Comparison of ENCODE assay signal across 19 cellular contexts in the genomic region with DNA sequence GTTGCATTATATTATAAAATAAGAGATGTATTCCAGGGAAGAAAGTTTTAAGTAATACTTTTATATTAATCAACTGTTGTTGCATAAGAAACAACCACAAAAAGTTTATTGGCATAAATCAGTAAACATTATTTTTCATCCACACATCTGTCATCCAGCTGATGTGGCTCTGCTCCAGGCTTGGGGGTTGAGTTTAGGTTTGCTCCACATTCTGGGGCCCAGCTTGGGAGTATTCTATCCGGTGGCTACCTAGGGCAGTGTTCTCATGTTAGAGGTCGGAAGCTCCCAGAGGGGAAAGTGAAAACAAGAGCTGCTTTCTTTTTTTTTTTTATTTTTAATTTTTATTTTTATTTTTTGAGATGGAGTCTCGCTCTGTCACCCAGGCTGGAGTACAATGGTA.
"Had no signal": no experiment of that assay in that cellular context is flagged by ENCODE, and none has a peak within 500 bp of the region (broad histone marks: within the 10 kb centered on the region; RNA-seq: fewer than 3 reads in every experiment).

No MANE protein-coding gene starts in this region.

- H3K27me3 ChIP-seq: esophagus squamous epithelium, neutrophil, right lobe of liver, spleen, testis, transverse colon had no signal

- H3K4me1 ChIP-seq: psoas muscle, spleen, testis, transverse colon had no signal

- H3K9me3 Mint-ChIP-seq: stimulated activated memory B cell treated with anti-CD40 and anti-IgM and Interleukin-4, amounts not matched to agents 10 μg/mL and 1 μg/mL and 100 μg/mL, for 72 hours had no signal

- H3K27me3 Mint-ChIP-seq: dendritic cell treated with granulocyte-macrophage colony-stimulating factor and Interleukin-4, amounts not matched to agents 40 ng/mL and 50 ng/mL, for 4 days; effector memory CD8-positive, alpha-beta T cell; naive thymus-derived CD4-positive, alpha-beta T cell; stimulated activated memory B cell treated with anti-CD40 and anti-IgM and Interleukin-4, amounts not matched to agents 10 μg/mL and 1 μg/mL and 100 μg/mL, for 72 hours; stimulated activated naive CD8-positive, alpha-beta T cell treated with anti-CD3 and anti-CD28 coated beads, Interleukin-15, amount 100 ng/mL, for 72 hours had no signal

- H3K4me1 Mint-ChIP-seq: naive thymus-derived CD4-positive, alpha-beta T cell; stimulated activated memory B cell treated with anti-CD40 and anti-IgM and Interleukin-4, amounts not matched to agents 10 μg/mL and 1 μg/mL and 100 μg/mL, for 72 hours; stimulated activated naive CD8-positive, alpha-beta T cell treated with anti-CD3 and anti-CD28 coated beads, Interleukin-15, amount 100 ng/mL, for 72 hours had no signal

- DNase-seq: effector memory CD8-positive, alpha-beta T cell; esophagus squamous epithelium; kidney; left colon; mesendoderm; naive thymus-derived CD4-positive, alpha-beta T cell; retina; right lobe of liver; spleen; stimulated activated CD4-positive, alpha-beta T cell treated with anti-CD3 and anti-CD28 coated beads, Interleukin-15, amount 100 ng/mL, for 24 hours; stimulated activated CD4-positive, alpha-beta T cell treated with anti-CD3 and anti-CD28 coated beads, Interleukin-1b, Interleukin-23, amount 100 ng/mL, for 48 hours; stimulated activated CD4-positive, alpha-beta T cell treated with anti-CD3 and anti-CD28 coated beads, Interleukin-4, amount 100 ng/mL, for 24 hours; stimulated activated naive CD8-positive, alpha-beta T cell treated with anti-CD3 and anti-CD28 coated beads, Interleukin-15, amount 100 ng/mL, for 72 hours; testis; transverse colon had no signal

- H3K27ac Mint-ChIP-seq: dendritic cell treated with granulocyte-macrophage colony-stimulating factor and Interleukin-4, amounts not matched to agents 40 ng/mL and 50 ng/mL, for 4 days; effector memory CD8-positive, alpha-beta T cell; naive thymus-derived CD4-positive, alpha-beta T cell; stimulated activated memory B cell treated with anti-CD40 and anti-IgM and Interleukin-4, amounts not matched to agents 10 μg/mL and 1 μg/mL and 100 μg/mL, for 72 hours; stimulated activated naive CD8-positive, alpha-beta T cell treated with anti-CD3 and anti-CD28 coated beads, Interleukin-15, amount 100 ng/mL, for 72 hours had no signal

- H3K9me3 ChIP-seq: esophagus squamous epithelium, neutrophil, psoas muscle, right lobe of liver, testis, transverse colon had no signal

- H3K4me3 Mint-ChIP-seq: dendritic cell treated with granulocyte-macrophage colony-stimulating factor and Interleukin-4, amounts not matched to agents 40 ng/mL and 50 ng/mL, for 4 days; effector memory CD8-positive, alpha-beta T cell; naive thymus-derived CD4-positive, alpha-beta T cell; stimulated activated memory B cell treated with anti-CD40 and anti-IgM and Interleukin-4, amounts not matched to agents 10 μg/mL and 1 μg/mL and 100 μg/mL, for 72 hours; stimulated activated naive CD8-positive, alpha-beta T cell treated with anti-CD3 and anti-CD28 coated beads, Interleukin-15, amount 100 ng/mL, for 72 hours had no signal

- H3K36me3 Mint-ChIP-seq: naive thymus-derived CD4-positive, alpha-beta T cell; stimulated activated memory B cell treated with anti-CD40 and anti-IgM and Interleukin-4, amounts not matched to agents 10 μg/mL and 1 μg/mL and 100 μg/mL, for 72 hours had no signal

- H3K36me3 ChIP-seq: esophagus squamous epithelium, neutrophil, right lobe of liver, spleen, transverse colon had no signal

- ATAC-seq: effector memory CD8-positive, alpha-beta T cell; left colon; naive thymus-derived CD4-positive, alpha-beta T cell; psoas muscle; right lobe of liver; stimulated activated memory B cell treated with anti-CD40 and anti-IgM and Interleukin-4, amounts not matched to agents 10 μg/mL and 1 μg/mL and 100 μg/mL, for 72 hours; stimulated activated naive CD8-positive, alpha-beta T cell treated with anti-CD3 and anti-CD28 coated beads, Interleukin-15, amount 100 ng/mL, for 72 hours had no signal

- H3K4me3 ChIP-seq: esophagus squamous epithelium, psoas muscle, right lobe of liver, spleen, testis, transverse colon had no signal
